10 cellular contexts compared by ENCODE assay signal in genomic region chr11:127789887-127790286, GRCh38.
DNase-seq lines count a peak whose midpoint lies in the region; ATAC-seq, FAIRE-seq and TF ChIP-seq lines count a peak whose summit lies in the region.
"Had no signal": no experiment of that assay in that cellular context is flagged by ENCODE, and none has a peak within 500 bp of the region (broad histone marks: within the 10 kb centered on the region; RNA-seq: fewer than 3 reads in every experiment).

No MANE protein-coding gene starts in this region.

- 2% methylated on average over 7 of the region's 7 CpGs for WGBS in A549 (ENCODE audit: missing lambda C conversion rate)

- in situ Hi-C loops in GM13977 (cut with MboI; ENCODE audit: low pct_unique_long_range_greater_than_20kb, low sequenced_read_pairs, unreplicated experiment), result no loop called here

- no peak for FAIRE-seq in A549 (lab: Jason Lieb, UNC)

- ATAC-seq in A549 (peak; percentile 64 to 78; a peak in 5 of 6 replicates), GM21619 (IDR thresholded peaks at IDR 0.05; ENCODE audit: unreplicated experiment) (no peak), GM19467 (IDR thresholded peaks at IDR 0.05; ENCODE audit: unreplicated experiment) (no peak)

- H3K27ac ChIP-seq in A549, result no peak overlapping the region
- H3K27ac ChIP-seq: HL-60 had no signal

- TF ChIP-seq CTCF in A549 (IDR thresholded peaks at IDR 0.05) (no peak), GM13977 (IDR thresholded peaks at IDR 0.05; ENCODE audit: extremely low read depth, insufficient read depth, missing control alignments) (peak; percentile 21)

- no peak overlapping the region for H3K4me2 ChIP-seq in A549

- peak in 1 of 2 experiments; percentile 13 for DNase-seq in A549 (ENCODE audit: low read depth in 1 of 2, low spot score in 1 of 2)
- no peak for DNase-seq in GM13977 (ENCODE audit: low spot score)
- peak; percentile 10 for DNase-seq in NCI-H2029 (lab: John Stamatoyannopoulos, UW)
- peak; percentile 55 for DNase-seq in ecto neural progenitor cell (ENCODE audit: low spot score)
- DNase-seq in medulla oblongata (ENCODE audit: extremely low spot score), result no peak
- DNase-seq in nucleus accumbens (lab: John Stamatoyannopoulos, UW), result no peak
- DNase-seq: activated B cell treated with CpG ODN at 0.5 μM for 24 hours had no signal

- CTCF ChIA-PET in A549 (lab: Yijun Ruan, JAX), result no interaction called here

- no peak for TF ChIP-seq RAD21 in A549 (conservative IDR thresholded peaks at IDR 0.05 in 1 of 2, IDR thresholded peaks at IDR 0.05 in 1 of 2)

- TF ChIP-seq POLR2A in A549 (IDR thresholded peaks at IDR 0.05; ENCODE audit: low read length), result no peak

- H3K9me3 ChIP-seq in A549, result no peaks in the 10 kb centered on the region

- H3K4me1 ChIP-seq in A549, result no peaks in the 10 kb centered on the region

- POLR2A ChIA-PET in A549 (lab: Yijun Ruan, JAX), result no interaction called here

- TF ChIP-seq EP300 in A549 (IDR thresholded peaks at IDR 0.05), result no peak

- no peak overlapping the region for H3K4me3 ChIP-seq in A549

TF ChIP-seq in A549, 52 proteins besides CTCF, POLR2A, EP300 and RAD21:
- TF ChIP-seq POLR2AphosphoS2 (conservative IDR thresholded peaks at IDR 0.05; ENCODE audit: low read length), result no peak
- 0 out of 3 replicates have a peak, but pooled peaks have one; percentile 9 for TF ChIP-seq SMC3 (IDR thresholded peaks at IDR 0.05)

Comparison
In these comparisons a context has a peak if more than half of its experiments do, and no peak if none do; other contexts are left out.
1. ATAC-seq: peak in A549 (2 of 2); none in GM21619 (single experiment) and GM19467 (single experiment).
2. DNase-seq: peak in NCI-H2029 (single experiment) and ecto neural progenitor cell (single experiment); none in GM13977 (single experiment), medulla oblongata (single experiment) and nucleus accumbens (0 of 56).